15 cellular contexts compared by ENCODE assay signal in the genomic region with DNA sequence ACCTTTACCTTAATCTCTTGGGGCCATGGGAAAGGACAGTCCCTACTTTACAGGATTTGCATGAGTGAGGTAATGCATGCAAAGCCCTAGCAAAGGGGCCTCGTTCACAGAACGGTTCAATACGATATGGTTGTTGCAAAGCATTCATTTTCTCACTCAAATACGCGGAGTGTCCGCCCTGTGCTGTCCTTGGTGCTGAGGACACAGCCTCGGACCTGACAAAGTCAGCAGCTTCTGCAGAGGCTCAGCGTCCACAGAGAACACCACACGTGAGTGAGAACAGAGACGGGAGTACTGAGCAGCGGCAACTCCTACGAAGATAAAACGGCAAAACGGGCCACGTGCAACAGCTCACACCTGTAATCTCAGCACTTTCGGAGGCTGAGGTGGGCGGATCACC.
"Had no signal": no experiment of that assay in that cellular context is flagged by ENCODE, and none has a peak within 500 bp of the region (broad histone marks: within the 10 kb centered on the region; RNA-seq: fewer than 3 reads in every experiment).

No MANE protein-coding gene starts in this region.

- H3K27me3 ChIP-seq: transverse colon had no signal

- H3K27ac ChIP-seq: parathyroid adenoma, transverse colon had no signal

- DNase-seq: activated CD4-positive, alpha-beta memory T cell treated with anti-CD3 and anti-CD28 coated beads, Interleukin-2, amount 10 ng/mL, durations not matched to agents 7 days and 5 days; activated CD4-positive, alpha-beta T cell treated with anti-CD3 and anti-CD28 coated beads for 36 hours; activated CD8-positive, alpha-beta memory T cell treated with anti-CD3 and anti-CD28 coated beads, Interleukin-2, amount 50 U/mL, for 48 hours; activated naive CD4-positive, alpha-beta T cell treated with Interleukin-2 at 50 U/mL for 16 hours; activated naive CD8-positive, alpha-beta T cell treated with anti-CD3 and anti-CD28 coated beads, Interleukin-2, amount 50 U/mL, for 24 hours; central memory CD4-positive, alpha-beta T cell; effector memory CD4-positive, alpha-beta T cell; immature natural killer cell; left cardiac atrium; midbrain; T-helper 9 cell; transverse colon had no signal

- H2AFZ ChIP-seq: parathyroid adenoma had no signal

- H3K4me3 ChIP-seq: lung, smooth muscle cell, transverse colon had no signal

- H3K4me2 ChIP-seq: smooth muscle cell had no signal

- H3K4me1 ChIP-seq: parathyroid adenoma had no signal
